Comparison of ENCODE assay signal across 8 cellular contexts in the genomic region with DNA sequence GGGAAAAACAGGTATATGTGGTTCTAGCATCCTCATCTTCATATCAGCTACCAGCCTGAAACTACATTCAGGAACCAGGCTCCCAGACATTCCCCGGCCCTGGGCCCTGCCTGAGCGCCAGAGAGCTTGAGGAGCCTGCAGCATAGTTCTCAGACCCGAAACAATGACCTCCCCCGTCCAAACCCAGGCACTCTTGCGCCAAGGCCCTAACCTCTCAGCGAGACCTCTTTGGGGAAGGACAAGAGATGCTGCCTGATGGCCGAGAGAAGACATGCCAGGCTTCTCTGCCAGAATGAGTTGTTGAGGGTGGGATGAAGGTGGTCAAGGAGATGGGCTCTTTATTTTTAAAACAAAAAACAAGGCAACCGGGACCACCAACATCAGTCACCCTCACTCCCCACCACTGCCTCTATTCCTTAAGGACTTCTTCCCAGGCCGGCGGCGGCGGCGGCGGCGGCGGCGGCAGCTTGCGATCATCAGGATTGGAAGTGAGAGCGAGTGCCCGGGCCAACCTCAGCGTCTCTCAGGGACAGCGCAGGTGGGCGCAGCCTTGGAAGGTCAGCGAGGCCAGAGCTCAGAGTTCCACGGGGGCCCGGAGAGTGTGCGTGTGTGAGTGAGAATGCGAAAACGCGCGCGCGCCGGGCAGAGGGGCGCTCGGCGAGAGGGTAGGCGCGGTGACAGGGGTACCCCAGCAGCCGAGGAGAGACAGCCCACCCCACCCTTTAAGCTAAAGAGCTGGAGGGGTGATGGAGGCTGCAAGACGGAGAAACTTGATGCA. TPM values are rescaled to one million over a fixed set of nuclear protein-coding genes. Genes with fewer than 3 reads are reported as not detected.
DNase-seq lines count a peak whose midpoint lies in the region; ATAC-seq and TF ChIP-seq lines count a peak whose summit lies in the region.

No MANE protein-coding gene starts in this region.

- H3K9me3 Mint-ChIP-seq in activated T-helper 17 cell treated with anti-CD3 and anti-CD28 coated beads, Interleukin-2, amount 50 U/mL, for 72 hours: no peaks in the 10 kb centered on the region

- no peak for TF ChIP-seq CTCF in heart right ventricle (IDR thresholded peaks at IDR 0.05)
- TF ChIP-seq CTCF in GM10266 (IDR thresholded peaks at IDR 0.05; ENCODE audit: control insufficient read depth, insufficient read depth, low read depth, missing control alignments): no peak

- ATAC-seq in activated T-helper 17 cell treated with anti-CD3 and anti-CD28 coated beads, Interleukin-2, amount 50 U/mL, for 72 hours (replicated peaks): peak; percentile 8
- peak; percentile 11 to 66 (median 41) for ATAC-seq in heart right ventricle
- ATAC-seq in HG02840 (IDR thresholded peaks at IDR 0.05; ENCODE audit: low FRiP score, unreplicated experiment): no peak
- no peak for ATAC-seq in HG03442 (IDR thresholded peaks at IDR 0.05; ENCODE audit: unreplicated experiment)

- no peak overlapping the region for H3K27ac Mint-ChIP-seq in activated T-helper 17 cell treated with anti-CD3 and anti-CD28 coated beads, Interleukin-2, amount 50 U/mL, for 72 hours

- no peaks in the 10 kb centered on the region for H3K9me3 ChIP-seq in heart right ventricle

- H3K4me3 ChIP-seq in heart right ventricle: peak overlapping the region; percentile 57 to 79 (median 66)
- peak overlapping the region; percentile 80 for H3K4me3 ChIP-seq in rectal smooth muscle tissue (ENCODE audit: low read length)

- intact Hi-C loops in heart right ventricle (cut with DNase I): loop anchor here in 8 of 10 donors (2.0 to 10.0 kb wide), 8 partner anchors 491 to 1691 kb away; no protein-coding TSS in a partner anchor

- peak overlapping the region; percentile 41 for H3K9ac ChIP-seq in rectal smooth muscle tissue (ENCODE audit: low read length)

- H3K4me3 Mint-ChIP-seq in activated T-helper 17 cell treated with anti-CD3 and anti-CD28 coated beads, Interleukin-2, amount 50 U/mL, for 72 hours: peak overlapping the region; percentile 84

- WGBS in heart right ventricle, 2 donors: 2 to 7% methylated on average over 41 of the region's 41 CpGs

- no peaks in the 10 kb centered on the region for H3K4me1 Mint-ChIP-seq in activated T-helper 17 cell treated with anti-CD3 and anti-CD28 coated beads, Interleukin-2, amount 50 U/mL, for 72 hours

- H3K27me3 ChIP-seq in heart right ventricle (peaks cover 0 to 55% (median 15%) of the 10 kb centered on the region in 7 donors), rectal smooth muscle tissue (ENCODE audit: control insufficient read depth, insufficient read depth, low read length) (no peaks in the 10 kb centered on the region)

- H3K36me3 ChIP-seq in heart right ventricle: no peaks in the 10 kb centered on the region
- H3K36me3 ChIP-seq in rectal smooth muscle tissue (ENCODE audit: control insufficient read depth, insufficient read depth, low read length): no peaks in the 10 kb centered on the region

- peaks cover 9% of the 10 kb centered on the region for H3K27me3 Mint-ChIP-seq in activated T-helper 17 cell treated with anti-CD3 and anti-CD28 coated beads, Interleukin-2, amount 50 U/mL, for 72 hours

- H3K27ac ChIP-seq in heart right ventricle: peak overlapping the region; percentile 57 to 93 (median 82)
- peak overlapping the region; percentile 55 for H3K27ac ChIP-seq in rectal smooth muscle tissue (ENCODE audit: low read depth, low read length)

- peaks cover 0 to 30% (median 10%) of the 10 kb centered on the region in 9 donors for H3K4me1 ChIP-seq in heart right ventricle
- peaks cover 2% of the 10 kb centered on the region for H3K4me1 ChIP-seq in rectal smooth muscle tissue (ENCODE audit: control insufficient read depth, insufficient read depth, low read length)

- H3K36me3 Mint-ChIP-seq in activated T-helper 17 cell treated with anti-CD3 and anti-CD28 coated beads, Interleukin-2, amount 50 U/mL, for 72 hours (ENCODE audit: low read depth): no peaks in the 10 kb centered on the region

- DNase-seq in stimulated activated CD4-positive, alpha-beta T cell treated with anti-CD3 and anti-CD28 coated beads, Interleukin-12 subunit alpha, Interleukin-12 subunit beta, amount 100 ng/mL, for 4 hours: peak; percentile 7
- DNase-seq in stimulated activated CD4-positive, alpha-beta T cell treated with anti-CD3 and anti-CD28 coated beads, Interleukin-1b, Interleukin-23, amount 100 ng/mL, for 48 hours: no peak
- peak; percentile 9 to 30 for DNase-seq in heart right ventricle
- DNase-seq in GM10266 (ENCODE audit: extremely low spot score): no peak

RNA-seq across cellular contexts. Expression of a gene that starts 0.6 kb away (rescaled TPM):
- 10 to 100 TPM; 53.9 to 65.0 TPM for total RNA-seq in activated T-helper 17 cell treated with anti-CD3 and anti-CD28 coated beads, Interleukin-2, amount 50 U/mL, for 72 hours
- 10 to 100 TPM in 8 of 10 donors, 1 to 10 TPM in 2; 5.8 to 100.0 (median 52.1) TPM for total RNA-seq in heart right ventricle
- 1 to 10 TPM; 3.7 to 6.9 TPM for polyA plus RNA-seq in heart right ventricle

Comparison
In these comparisons a context has a peak if more than half of its experiments do, and no peak if none do; other contexts are left out.
1. DNase-seq: peak in stimulated activated CD4-positive, alpha-beta T cell treated with anti-CD3 and anti-CD28 coated beads, Interleukin-12 subunit alpha, Interleukin-12 subunit beta, amount 100 ng/mL, for 4 hours (single experiment) and heart right ventricle (2 of 2); none in stimulated activated CD4-positive, alpha-beta T cell treated with anti-CD3 and anti-CD28 coated beads, Interleukin-1b, Interleukin-23, amount 100 ng/mL, for 48 hours (single experiment) and GM10266 (single experiment).
2. ATAC-seq: peak in activated T-helper 17 cell treated with anti-CD3 and anti-CD28 coated beads, Interleukin-2, amount 50 U/mL, for 72 hours (single experiment) and heart right ventricle (8 of 8); none in HG02840 (single experiment) and HG03442 (single experiment).